24 cellular contexts compared by ENCODE assay signal in genomic region chr13:76386316-76386715, GRCh38.
"Had no signal": no experiment of that assay in that cellular context is flagged by ENCODE, and none has a peak within 500 bp of the region (broad histone marks: within the 10 kb centered on the region; RNA-seq: fewer than 3 reads in every experiment).

No MANE protein-coding gene starts in this region.

- H3K4me3 ChIP-seq: cardiac muscle cell, SJCRH30, SK-N-MC had no signal

- H3K9ac ChIP-seq: KMS-11 had no signal

- H3K27ac ChIP-seq: cardiac muscle cell, KMS-11, SJCRH30, SK-N-MC had no signal

- H3K27ac Mint-ChIP-seq: activated CD4-positive, alpha-beta T cell treated with anti-CD3 and anti-CD28 coated beads, Interleukin-2, amount 10 ng/mL, durations not matched to agents 24 days and 14 days; activated CD8-positive, alpha-beta T cell treated with anti-CD3 and anti-CD28 coated beads, Interleukin-2, amount 10 ng/mL, durations not matched to agents 7 days and 5 days; activated naive CD4-positive, alpha-beta T cell treated with anti-CD3 and anti-CD28 coated beads, Interleukin-2, amount 10 ng/mL, durations not matched to agents 7 days and 5 days; activated naive CD8-positive, alpha-beta T cell; activated naive CD8-positive, alpha-beta T cell treated with anti-CD3 and anti-CD28 coated beads, Interleukin-2, amount 50 U/mL, for 24 hours; activated T-cell treated with anti-CD3 and anti-CD28 coated beads, Interleukin-2, amount 50 U/mL, for 24 hours had no signal

- H3K4me1 Mint-ChIP-seq: activated CD4-positive, alpha-beta T cell treated with anti-CD3 and anti-CD28 coated beads, Interleukin-2, amount 10 ng/mL, durations not matched to agents 24 days and 14 days; activated naive CD4-positive, alpha-beta T cell treated with anti-CD3 and anti-CD28 coated beads, Interleukin-2, amount 10 ng/mL, durations not matched to agents 7 days and 5 days; activated naive CD8-positive, alpha-beta T cell treated with anti-CD3 and anti-CD28 coated beads, Interleukin-2, amount 50 U/mL, for 24 hours had no signal

- H3K36me3 ChIP-seq: cardiac muscle cell, SJCRH30 had no signal

- H3K27me3 Mint-ChIP-seq: activated CD4-positive, alpha-beta T cell treated with anti-CD3 and anti-CD28 coated beads, Interleukin-2, amount 10 ng/mL, durations not matched to agents 24 days and 14 days; activated naive CD4-positive, alpha-beta T cell treated with anti-CD3 and anti-CD28 coated beads, Interleukin-2, amount 10 ng/mL, durations not matched to agents 7 days and 5 days; activated naive CD8-positive, alpha-beta T cell; activated naive CD8-positive, alpha-beta T cell treated with anti-CD3 and anti-CD28 coated beads, Interleukin-2, amount 50 U/mL, for 24 hours; activated T-cell treated with anti-CD3 and anti-CD28 coated beads, Interleukin-2, amount 50 U/mL, for 24 hours had no signal

- DNase-seq: activated CD4-positive, alpha-beta T cell treated with anti-CD3 and anti-CD28 coated beads, Interleukin-2, amount 10 ng/mL, durations not matched to agents 24 days and 14 days; activated CD4-positive, alpha-beta T cell treated with anti-CD3 and anti-CD28 coated beads, Interleukin-2, amount 50 U/mL, for 48 hours; activated CD8-positive, alpha-beta T cell treated with anti-CD3 and anti-CD28 coated beads, Interleukin-2, amount 10 ng/mL, durations not matched to agents 7 days and 5 days; activated gamma-delta T cell treated with Interleukin-2 at 50 U/mL for 16 hours; activated naive CD4-positive, alpha-beta T cell treated with anti-CD3 and anti-CD28 coated beads, Interleukin-2, amount 10 ng/mL, durations not matched to agents 7 days and 5 days; activated naive CD8-positive, alpha-beta T cell treated with anti-CD3 and anti-CD28 coated beads, Interleukin-2, amount 50 U/mL, for 24 hours; activated T-cell treated with anti-CD3 and anti-CD28 coated beads, Interleukin-2, amount 50 U/mL, for 24 hours; amniotic stem cell; aorta; MM.1S; MV-4-11; NCI-H1092; NCI-H1436 treated with DMSO at 0.1 percent for 48 hours; NCI-H187; NCI-H345; NCI-H524 treated with DMSO at 0.1 percent for 48 hours; SHP77; SJCRH30; T1000 had no signal

- ATAC-seq: activated CD8-positive, alpha-beta T cell treated with anti-CD3 and anti-CD28 coated beads, Interleukin-2, amount 10 ng/mL, durations not matched to agents 7 days and 5 days; activated naive CD8-positive, alpha-beta T cell treated with anti-CD3 and anti-CD28 coated beads, Interleukin-2, amount 50 U/mL, for 24 hours; Panc1 had no signal

- H3K4me2 ChIP-seq: KMS-11 had no signal

- H3K36me3 Mint-ChIP-seq: activated naive CD4-positive, alpha-beta T cell treated with anti-CD3 and anti-CD28 coated beads, Interleukin-2, amount 10 ng/mL, durations not matched to agents 7 days and 5 days; activated naive CD8-positive, alpha-beta T cell had no signal

- H3K27me3 ChIP-seq: cardiac muscle cell, SJCRH30 had no signal

- H3K9me3 Mint-ChIP-seq: activated CD4-positive, alpha-beta T cell treated with anti-CD3 and anti-CD28 coated beads, Interleukin-2, amount 10 ng/mL, durations not matched to agents 24 days and 14 days; activated naive CD4-positive, alpha-beta T cell treated with anti-CD3 and anti-CD28 coated beads, Interleukin-2, amount 10 ng/mL, durations not matched to agents 7 days and 5 days; activated naive CD8-positive, alpha-beta T cell treated with anti-CD3 and anti-CD28 coated beads, Interleukin-2, amount 50 U/mL, for 24 hours; activated T-cell treated with anti-CD3 and anti-CD28 coated beads, Interleukin-2, amount 50 U/mL, for 24 hours had no signal

- H3K9me3 ChIP-seq: SJCRH30 had no signal

- H3K4me3 Mint-ChIP-seq: activated CD4-positive, alpha-beta T cell treated with anti-CD3 and anti-CD28 coated beads, Interleukin-2, amount 10 ng/mL, durations not matched to agents 24 days and 14 days; activated CD8-positive, alpha-beta T cell treated with anti-CD3 and anti-CD28 coated beads, Interleukin-2, amount 10 ng/mL, durations not matched to agents 7 days and 5 days; activated naive CD4-positive, alpha-beta T cell treated with anti-CD3 and anti-CD28 coated beads, Interleukin-2, amount 10 ng/mL, durations not matched to agents 7 days and 5 days; activated naive CD8-positive, alpha-beta T cell; activated naive CD8-positive, alpha-beta T cell treated with anti-CD3 and anti-CD28 coated beads, Interleukin-2, amount 50 U/mL, for 24 hours; activated T-cell treated with anti-CD3 and anti-CD28 coated beads, Interleukin-2, amount 50 U/mL, for 24 hours had no signal
